10 cellular contexts compared by ENCODE assay signal in the genomic region with DNA sequence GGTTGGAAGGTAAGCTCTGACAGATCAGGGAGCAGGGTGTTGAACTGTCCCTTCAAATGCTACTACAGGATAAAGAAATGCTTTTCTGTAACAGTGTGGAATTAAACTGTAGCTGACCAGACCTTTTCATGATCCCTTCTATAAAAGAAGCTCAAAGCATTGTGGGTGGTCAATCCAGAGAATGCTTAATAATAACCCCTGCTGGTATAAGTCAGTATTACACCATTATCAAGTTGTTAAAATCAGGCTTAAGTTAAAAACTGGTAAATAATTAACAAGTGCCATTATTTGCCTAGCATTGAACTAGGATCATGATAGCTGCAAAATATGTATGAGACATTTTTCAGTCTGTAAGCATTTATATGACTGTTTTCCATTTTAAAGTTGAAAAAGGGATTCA.
A peak's percentile ranks its signal among the peaks of the same experiment; 100 is the strongest.
DNase-seq lines count a peak whose midpoint lies in the region; ATAC-seq and TF ChIP-seq lines count a peak whose summit lies in the region.
"Had no signal": no experiment of that assay in that cellular context is flagged by ENCODE, and none has a peak within 500 bp of the region (broad histone marks: within the 10 kb centered on the region; RNA-seq: fewer than 3 reads in every experiment).

No MANE protein-coding gene starts in this region.

- no peak overlapping the region for H3K9ac ChIP-seq in Loucy (ENCODE audit: low read depth, low read length, poor library complexity, severe bottlenecking)

- H3K4me3 ChIP-seq in Loucy (ENCODE audit: low read length, poor library complexity, severe bottlenecking) = no peak overlapping the region
- H3K4me3 ChIP-seq in epithelial cell of proximal tubule (ENCODE audit: low read depth, low read length) = no peak overlapping the region
- H3K4me3 ChIP-seq in thoracic aorta = no peak overlapping the region
- no peak overlapping the region for H3K4me3 ChIP-seq in uterus

- no peaks in the 10 kb centered on the region for H4K20me1 ChIP-seq in Loucy (ENCODE audit: insufficient read depth, low read length, poor library complexity, severe bottlenecking)

- H3K9me2 ChIP-seq in Loucy (replicated peaks; ENCODE audit: low read depth, low read length) = no peaks in the 10 kb centered on the region

- H2AFZ ChIP-seq in Loucy (ENCODE audit: low read length) = no peak overlapping the region

- no peak overlapping the region for H3K27ac ChIP-seq in thoracic aorta
- no peak overlapping the region for H3K27ac ChIP-seq in uterus

- no peak overlapping the region for H3K4me2 ChIP-seq in Loucy (ENCODE audit: low read depth, low read length, poor library complexity, severe bottlenecking)

- H3K36me3 ChIP-seq in Loucy (ENCODE audit: insufficient read depth, low read length) (no peaks in the 10 kb centered on the region), thoracic aorta (no peaks in the 10 kb centered on the region), uterus (no peaks in the 10 kb centered on the region)

- DNase-seq in NCI-H82 (lab: John Stamatoyannopoulos, UW) (peak; percentile 44), NCI-H82 treated with DMSO at 0.1 percent for 48 hours (lab: John Stamatoyannopoulos, UW; ENCODE audit: unreplicated experiment) (no peak), epithelial cell of proximal tubule (ENCODE audit: low read depth) (no peak), thoracic aorta (ENCODE audit: low spot score) (no peak), uterus (no peak), GDM1 (lab: John Stamatoyannopoulos, UW) (no peak)
- no peak for DNase-seq in stimulated activated naive CD4-positive, alpha-beta T cell (lab: John Stamatoyannopoulos, UW)
- DNase-seq: activated CD8-positive, alpha-beta memory T cell treated with anti-CD3 and anti-CD28 coated beads, Interleukin-2, amount 50 U/mL, for 48 hours; NCI-H774 had no signal

- H3K79me2 ChIP-seq in Loucy (ENCODE audit: insufficient read depth, low read length) = no peaks in the 10 kb centered on the region

- H3K27me3 ChIP-seq in Loucy (ENCODE audit: insufficient read depth, low read length, poor library complexity, severe bottlenecking) = no peaks in the 10 kb centered on the region
- no peaks in the 10 kb centered on the region for H3K27me3 ChIP-seq in thoracic aorta (replicated peaks; ENCODE audit: insufficient read depth)
- no peaks in the 10 kb centered on the region for H3K27me3 ChIP-seq in uterus

- no peaks in the 10 kb centered on the region for H3F3A ChIP-seq in Loucy (ENCODE audit: low read depth)

- H3K4me1 ChIP-seq in Loucy (ENCODE audit: insufficient read depth, low read length, poor library complexity, severe bottlenecking) (no peaks in the 10 kb centered on the region), thoracic aorta (ENCODE audit: control insufficient read depth in 1 of 2, low read depth in 2 of 2) (no peaks in the 10 kb centered on the region), uterus (no peaks in the 10 kb centered on the region)

- H3K9me3 ChIP-seq in Loucy (ENCODE audit: insufficient read depth, low read depth, low read length) = no peaks in the 10 kb centered on the region
- H3K9me3 ChIP-seq in thoracic aorta = no peaks in the 10 kb centered on the region
- H3K9me3 ChIP-seq in uterus = no peaks in the 10 kb centered on the region

- no peak for TF ChIP-seq POLR2A in uterus (IDR thresholded peaks at IDR 0.05)

- intact Hi-C loops in uterus (cut with DNase I; ENCODE audit: low total_unique reads) = no loop called here

- no peak for ATAC-seq in thoracic aorta (ENCODE audit: insufficient number of reproducible peaks, low FRiP score, low read depth)

- TF ChIP-seq CTCF in Loucy (conservative IDR thresholded peaks at IDR 0.05; ENCODE audit: low read length) = peak; percentile 66
- peak; percentile 43 for TF ChIP-seq CTCF in epithelial cell of proximal tubule (conservative IDR thresholded peaks at IDR 0.05; ENCODE audit: low read depth, low read length)
- TF ChIP-seq CTCF in thoracic aorta (IDR thresholded peaks at IDR 0.05) = peak; percentile 12
- no peak for TF ChIP-seq CTCF in uterus (IDR thresholded peaks at IDR 0.05)

Comparison
In these comparisons a context has a peak if more than half of its experiments do, and no peak if none do; other contexts are left out.
1. CTCF ChIP-seq: peak in Loucy (single experiment), epithelial cell of proximal tubule (single experiment) and thoracic aorta (single experiment); none in uterus (0 of 4).